16 cellular contexts compared by ENCODE assay signal in genomic region chr4:152864361-152864760, GRCh38.
DNase-seq lines count a peak whose midpoint lies in the region; ATAC-seq, FAIRE-seq and TF ChIP-seq lines count a peak whose summit lies in the region.
"Had no signal": no experiment of that assay in that cellular context is flagged by ENCODE, and none has a peak within 500 bp of the region (broad histone marks: within the 10 kb centered on the region; RNA-seq: fewer than 3 reads in every experiment).

No MANE protein-coding gene starts in this region.

- intact Hi-C loops in PC-3 (cut with micrococcal nuclease) = loop anchor here (5.0 kb wide), 1 partner anchor 38 kb away; no protein-coding TSS in a partner anchor

- H3K27ac ChIP-seq in PC-3 (ENCODE audit: low read length) (no peak overlapping the region), RWPE1 (no peak overlapping the region)
- H3K27ac ChIP-seq: BLaER1 treated with 17β-estradiol and CSF1 and Interleukin-3, amounts not matched to agents 10 nM and 100 nM had no signal

- peak; percentile 40 for FAIRE-seq in GM12892 (lab: Jason Lieb, UNC)
- FAIRE-seq: GM12878 had no signal

- H3K4me2 ChIP-seq in PC-3 (ENCODE audit: low read length) = no peak overlapping the region
- H3K4me2 ChIP-seq: BLaER1 treated with 17β-estradiol and CSF1 and Interleukin-3, amounts not matched to agents 10 nM and 100 nM had no signal

- no peak overlapping the region for H3K4me3 ChIP-seq in PC-3 (ENCODE audit: low read length)
- H3K4me3 ChIP-seq: BLaER1 treated with 17β-estradiol and CSF1 and Interleukin-3, amounts not matched to agents 10 nM and 100 nM; GM12878; HAP-1 had no signal

- ATAC-seq in PC-3 (no peak), esophagus mucosa (peak; percentile 20)
- ATAC-seq: GM12878 had no signal

- H3K4me1 Mint-ChIP-seq in mesothelial cell of epicardium = peaks cover 20% of the 10 kb centered on the region
- H3K4me1 Mint-ChIP-seq: CD4-positive, CD25-positive, alpha-beta regulatory T cell had no signal

- POLR2A ChIA-PET in PC-3 (lab: Charles Lee; ENCODE audit: unreplicated experiment) (no interaction called here), RWPE1 (lab: Yijun Ruan, JAX; ENCODE audit: low non-redundant PET) (no interaction called here)

- peaks cover 6% of the 10 kb centered on the region; the same call in 1 of the 2 replicates for H3K4me1 ChIP-seq in PC-3 (ENCODE audit: insufficient read depth, low read length)
- H3K4me1 ChIP-seq: BLaER1 treated with 17β-estradiol and CSF1 and Interleukin-3, amounts not matched to agents 10 nM and 100 nM had no signal

- H3K27me3 ChIP-seq in PC-3 (ENCODE audit: low read length) = no peaks in the 10 kb centered on the region
- H3K27me3 ChIP-seq: BLaER1 treated with 17β-estradiol and CSF1 and Interleukin-3, amounts not matched to agents 10 nM and 100 nM had no signal

- no peak overlapping the region for H3K9ac ChIP-seq in PC-3 (ENCODE audit: low read length)
- H3K9ac ChIP-seq: BLaER1 treated with 17β-estradiol and CSF1 and Interleukin-3, amounts not matched to agents 10 nM and 100 nM had no signal

- CTCF ChIA-PET in PC-3 (lab: Charles Lee) = no interaction called here
- CTCF ChIA-PET in RWPE1 (lab: Yijun Ruan, JAX) = interaction anchor here (0.6 kb wide), 1 partner anchor 1588 kb away, joined by 3 read pairs; the partner anchor contains the start of gene PRSS48

- H4K20me1 ChIP-seq in PC-3 (ENCODE audit: low read length) = no peaks in the 10 kb centered on the region
- H4K20me1 ChIP-seq: BLaER1 treated with 17β-estradiol and CSF1 and Interleukin-3, amounts not matched to agents 10 nM and 100 nM had no signal

- TF ChIP-seq CTCF in PC-3 (conservative IDR thresholded peaks at IDR 0.05; ENCODE audit: low read depth, low read length) (no peak), mesothelial cell of epicardium (IDR thresholded peaks at IDR 0.05; ENCODE audit: unreplicated experiment) (no peak), RWPE1 (conservative IDR thresholded peaks at IDR 0.05; ENCODE audit: low read depth) (no peak)

- H3K27ac Mint-ChIP-seq in mesothelial cell of epicardium = peak overlapping the region; percentile 8
- H3K27ac Mint-ChIP-seq: CD4-positive, CD25-positive, alpha-beta regulatory T cell; HFFc6 had no signal

- TSS peak; percentile 15 for BruUV-seq in PC-3 (replicated peaks; lab: Mats Ljungman, UMichigan)

- DNase-seq in GM12892 (ENCODE audit: insufficient read length) (no peak), PC-3 (no peak), mesothelial cell of epicardium (ENCODE audit: low spot score in 2 of 2, unreplicated experiment in 2 of 2) (no peak), HT-29 (ENCODE audit: low spot score) (no peak), RWPE1 (ENCODE audit: low spot score) (no peak), iPS-NIHi11 (ENCODE audit: low spot score) (no peak)
- DNase-seq: ACHN; Calu3; CD4-positive, CD25-positive, alpha-beta regulatory T cell; DMS79; GOT3; HFFc6 had no signal

- H3K9me3 Mint-ChIP-seq in mesothelial cell of epicardium = peaks cover 5% of the 10 kb centered on the region
- H3K9me3 Mint-ChIP-seq: HFFc6 had no signal

- no peaks in the 10 kb centered on the region for H3K9me3 ChIP-seq in PC-3 (ENCODE audit: low read length)
- H3K9me3 ChIP-seq: HAP-1 had no signal

- TF ChIP-seq POLR2A in GM12892 (IDR thresholded peaks at IDR 0.05; ENCODE audit: low read depth, low read length) = no peak

- no peak overlapping the region for H3K4me3 Mint-ChIP-seq in mesothelial cell of epicardium
- H3K4me3 Mint-ChIP-seq: CD4-positive, CD25-positive, alpha-beta regulatory T cell; HFFc6 had no signal

- H3K79me2 ChIP-seq in PC-3 (ENCODE audit: low read length) = no peaks in the 10 kb centered on the region

- no peaks in the 10 kb centered on the region for H3K9me2 ChIP-seq in PC-3 (replicated peaks; ENCODE audit: low read length)

- H2AFZ ChIP-seq in PC-3 (ENCODE audit: low read length) = no peak overlapping the region

- H3K36me3 Mint-ChIP-seq in mesothelial cell of epicardium = peaks cover 10% of the 10 kb centered on the region

- no peaks in the 10 kb centered on the region for H3K36me3 ChIP-seq in PC-3 (ENCODE audit: low read depth, low read length)

- no peaks in the 10 kb centered on the region for H3F3A ChIP-seq in PC-3 (ENCODE audit: low read length, unreplicated experiment)

- no peaks in the 10 kb centered on the region for H3K27me3 Mint-ChIP-seq in mesothelial cell of epicardium (ENCODE audit: low read depth)
- H3K27me3 Mint-ChIP-seq: CD4-positive, CD25-positive, alpha-beta regulatory T cell had no signal
